14 cellular contexts compared by ENCODE assay signal in the genomic region with DNA sequence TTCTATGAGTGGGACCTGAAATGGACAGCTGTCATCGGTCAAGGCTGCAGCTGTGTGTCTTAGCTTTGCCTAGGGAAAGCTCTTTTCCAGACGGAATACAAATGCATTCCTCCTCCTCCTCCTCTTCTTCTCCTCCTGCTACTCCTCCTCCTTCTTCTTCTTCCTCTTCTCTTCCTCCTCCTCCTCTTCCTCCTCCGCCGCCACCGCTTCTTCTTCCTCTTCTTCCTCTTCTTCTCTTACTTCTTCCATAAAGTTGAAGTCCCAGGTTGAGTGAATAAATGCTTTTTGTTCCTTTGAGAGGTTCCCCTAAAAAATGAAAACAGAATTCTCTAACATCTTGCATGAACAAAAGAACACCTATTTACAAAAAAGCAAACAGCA. TPM values are rescaled to one million over a fixed set of nuclear protein-coding genes. Genes with fewer than 3 reads are reported as not detected.
DNase-seq lines count a peak whose midpoint lies in the region; ATAC-seq, FAIRE-seq and TF ChIP-seq lines count a peak whose summit lies in the region.
"Had no signal": no experiment of that assay in that cellular context is flagged by ENCODE, and none has a peak within 500 bp of the region (broad histone marks: within the 10 kb centered on the region; RNA-seq: fewer than 3 reads in every experiment).

No MANE protein-coding gene starts in this region.

- WGBS in small intestine, 3 donors, result 88 to 95% (median 94%) methylated on average over 5 of the region's 5 CpGs

- no peaks in the 10 kb centered on the region for H3K27me3 Mint-ChIP-seq in activated CD4-positive, alpha-beta T cell treated with anti-CD3 and anti-CD28 coated beads, Interleukin-2, amount 10 ng/mL, durations not matched to agents 7 days and 5 days
- H3K27me3 Mint-ChIP-seq in CD8-positive, alpha-beta memory T cell, result no peaks in the 10 kb centered on the region
- no peaks in the 10 kb centered on the region for H3K27me3 Mint-ChIP-seq in activated T-helper 1 cell treated with anti-CD3 and anti-CD28 coated beads, Interleukin-12 subunit alpha, Interleukin-12 subunit beta, Interleukin-2, Interleukin-4 antibody, amounts not matched to agents 30 ng/mL and 10 ng/mL and 1 ng/mL, durations not matched to agents 14 hours and 24 hours and 36 hours (ENCODE audit: insufficient read depth)
- H3K27me3 Mint-ChIP-seq: IgD-negative memory B cell had no signal

- peak overlapping the region; percentile 92 for H3K27ac Mint-ChIP-seq in activated CD4-positive, alpha-beta T cell treated with anti-CD3 and anti-CD28 coated beads, Interleukin-2, amount 10 ng/mL, durations not matched to agents 7 days and 5 days
- H3K27ac Mint-ChIP-seq in CD8-positive, alpha-beta memory T cell, result peak overlapping the region in 7 of 8 donors; percentile 97 to 100 (median 98)
- peak overlapping the region; percentile 100 for H3K27ac Mint-ChIP-seq in activated T-helper 1 cell treated with anti-CD3 and anti-CD28 coated beads, Interleukin-12 subunit alpha, Interleukin-12 subunit beta, Interleukin-2, Interleukin-4 antibody, amounts not matched to agents 30 ng/mL and 10 ng/mL and 1 ng/mL, durations not matched to agents 14 hours and 24 hours and 36 hours

- H3K9me3 ChIP-seq in CD8-positive, alpha-beta memory T cell (ENCODE audit: low read length), result no peaks in the 10 kb centered on the region
- no peaks in the 10 kb centered on the region for H3K9me3 ChIP-seq in neutrophil
- no peaks in the 10 kb centered on the region for H3K9me3 ChIP-seq in small intestine (ENCODE audit: control insufficient read depth, low read depth)
- H3K9me3 ChIP-seq: upper lobe of right lung had no signal

- H3K4me3 ChIP-seq in CD8-positive, alpha-beta memory T cell (ENCODE audit: low read length), result no peak overlapping the region
- peak overlapping the region in 1 of 2 experiments; percentile 19 for H3K4me3 ChIP-seq in neutrophil (ENCODE audit: low read depth in 1 of 2, low read length in 1 of 2)
- H3K4me3 ChIP-seq in small intestine (ENCODE audit: low read depth in 1 of 2, low read length in 2 of 2), result no peak overlapping the region
- H3K4me3 ChIP-seq: upper lobe of right lung had no signal

- no peak for TF ChIP-seq CTCF in neutrophil (IDR thresholded peaks at IDR 0.05)

- POLR2A ChIA-PET in activated CD4-positive, alpha-beta T cell treated with anti-CD3 and anti-CD28 coated beads, Interleukin-2, amount 10 ng/mL, durations not matched to agents 7 days and 5 days (lab: Charles Lee), result no interaction called here
- POLR2A ChIA-PET in CD8-positive, alpha-beta memory T cell (lab: Charles Lee), result no interaction called here

- peak; percentile 3 for DNase-seq in activated CD4-positive, alpha-beta T cell treated with anti-CD3 and anti-CD28 coated beads, Interleukin-2, amount 10 ng/mL, durations not matched to agents 7 days and 5 days
- DNase-seq in activated CD4-positive, alpha-beta T cell treated with anti-CD3 and anti-CD28 coated beads, Interleukin-2, amount 50 U/mL, for 1 hour, result no peak
- DNase-seq in CD8-positive, alpha-beta memory T cell, result no peak
- no peak for DNase-seq in activated T-helper 1 cell treated with anti-CD3 and anti-CD28 coated beads, Interleukin-12 subunit alpha, Interleukin-12 subunit beta, Interleukin-2, Interleukin-4 antibody, amounts not matched to agents 30 ng/mL and 10 ng/mL and 1 ng/mL, durations not matched to agents 14 hours and 24 hours and 36 hours (ENCODE audit: low spot score)
- DNase-seq in dermis blood vessel endothelial cell (no peak), small intestine (no peak)
- DNase-seq: EL, NCI-H1048, NCI-H82, upper lobe of right lung had no signal

- FAIRE-seq in small intestine (lab: Jason Lieb, UNC), result no peak
- FAIRE-seq: endometrium had no signal

- H3K27ac ChIP-seq in CD8-positive, alpha-beta memory T cell (ENCODE audit: low read depth, low read length), result no peak overlapping the region
- H3K27ac ChIP-seq in neutrophil, result peak overlapping the region; percentile 74
- H3K27ac ChIP-seq in small intestine (ENCODE audit: low read depth in 1 of 2, low read length in 1 of 2), result no peak overlapping the region
- H3K27ac ChIP-seq: upper lobe of right lung had no signal

- H3K36me3 Mint-ChIP-seq in activated CD4-positive, alpha-beta T cell treated with anti-CD3 and anti-CD28 coated beads, Interleukin-2, amount 10 ng/mL, durations not matched to agents 7 days and 5 days (ENCODE audit: low read depth), result peaks cover 5% of the 10 kb centered on the region
- peaks cover 0 to 2% (median 0%) of the 10 kb centered on the region in 3 donors for H3K36me3 Mint-ChIP-seq in CD8-positive, alpha-beta memory T cell
- H3K36me3 Mint-ChIP-seq in activated T-helper 1 cell treated with anti-CD3 and anti-CD28 coated beads, Interleukin-12 subunit alpha, Interleukin-12 subunit beta, Interleukin-2, Interleukin-4 antibody, amounts not matched to agents 30 ng/mL and 10 ng/mL and 1 ng/mL, durations not matched to agents 14 hours and 24 hours and 36 hours (ENCODE audit: low read depth), result peaks cover 23% of the 10 kb centered on the region

- H3K4me1 ChIP-seq in CD8-positive, alpha-beta memory T cell (ENCODE audit: insufficient read depth, low read length), result peaks cover 35% of the 10 kb centered on the region
- peaks cover 47 to 56% of the 10 kb centered on the region in 2 experiments for H3K4me1 ChIP-seq in neutrophil (ENCODE audit: control insufficient read depth in 1 of 2, insufficient read depth in 1 of 2, low read depth in 1 of 2, low read length in 1 of 2)
- no peaks in the 10 kb centered on the region for H3K4me1 ChIP-seq in small intestine (ENCODE audit: control insufficient read depth in 2 of 2, insufficient read depth in 1 of 2, low read depth in 1 of 2, low read length in 1 of 2)

- no peaks in the 10 kb centered on the region for H3K36me3 ChIP-seq in CD8-positive, alpha-beta memory T cell (ENCODE audit: insufficient read depth, low read length)
- H3K36me3 ChIP-seq in neutrophil (no peaks in the 10 kb centered on the region), small intestine (ENCODE audit: control insufficient read depth in 2 of 2, insufficient read depth in 2 of 2, low read length in 2 of 2) (no peaks in the 10 kb centered on the region)
- H3K36me3 ChIP-seq: upper lobe of right lung had no signal

- H3K27me3 ChIP-seq in CD8-positive, alpha-beta memory T cell (ENCODE audit: insufficient read depth, low read length, poor library complexity, severe bottlenecking), result no peaks in the 10 kb centered on the region
- H3K27me3 ChIP-seq in neutrophil, result no peaks in the 10 kb centered on the region
- no peaks in the 10 kb centered on the region for H3K27me3 ChIP-seq in small intestine (ENCODE audit: control insufficient read depth in 2 of 2, insufficient read depth in 2 of 2, low read length in 2 of 2)
- H3K27me3 ChIP-seq: upper lobe of right lung had no signal

- no peak overlapping the region for H3K4me3 Mint-ChIP-seq in activated CD4-positive, alpha-beta T cell treated with anti-CD3 and anti-CD28 coated beads, Interleukin-2, amount 10 ng/mL, durations not matched to agents 7 days and 5 days
- H3K4me3 Mint-ChIP-seq in CD8-positive, alpha-beta memory T cell, result peak overlapping the region in 1 of 7 donors; percentile 8
- peak overlapping the region; percentile 48 for H3K4me3 Mint-ChIP-seq in activated T-helper 1 cell treated with anti-CD3 and anti-CD28 coated beads, Interleukin-12 subunit alpha, Interleukin-12 subunit beta, Interleukin-2, Interleukin-4 antibody, amounts not matched to agents 30 ng/mL and 10 ng/mL and 1 ng/mL, durations not matched to agents 14 hours and 24 hours and 36 hours

- intact Hi-C loops in activated T-helper 1 cell treated with anti-CD3 and anti-CD28 coated beads, Interleukin-12 subunit alpha, Interleukin-12 subunit beta, Interleukin-2, Interleukin-4 antibody, amounts not matched to agents 30 ng/mL and 10 ng/mL and 1 ng/mL, durations not matched to agents 14 hours and 24 hours and 36 hours (cut with micrococcal nuclease), result loop anchor here (5.0 to 10.0 kb wide), 5 partner anchors 69 to 898 kb away; no protein-coding TSS in a partner anchor

- H3K4me1 Mint-ChIP-seq in activated CD4-positive, alpha-beta T cell treated with anti-CD3 and anti-CD28 coated beads, Interleukin-2, amount 10 ng/mL, durations not matched to agents 7 days and 5 days, result peaks cover 62% of the 10 kb centered on the region
- H3K4me1 Mint-ChIP-seq in CD8-positive, alpha-beta memory T cell, result peaks cover 37 to 67% (median 53%) of the 10 kb centered on the region in 3 donors
- H3K4me1 Mint-ChIP-seq in activated T-helper 1 cell treated with anti-CD3 and anti-CD28 coated beads, Interleukin-12 subunit alpha, Interleukin-12 subunit beta, Interleukin-2, Interleukin-4 antibody, amounts not matched to agents 30 ng/mL and 10 ng/mL and 1 ng/mL, durations not matched to agents 14 hours and 24 hours and 36 hours (ENCODE audit: low read depth), result peaks cover 76% of the 10 kb centered on the region

- H3K9me3 Mint-ChIP-seq in activated CD4-positive, alpha-beta T cell treated with anti-CD3 and anti-CD28 coated beads, Interleukin-2, amount 10 ng/mL, durations not matched to agents 7 days and 5 days, result no peaks in the 10 kb centered on the region
- no peaks in the 10 kb centered on the region for H3K9me3 Mint-ChIP-seq in CD8-positive, alpha-beta memory T cell
- peaks cover 10% of the 10 kb centered on the region for H3K9me3 Mint-ChIP-seq in activated T-helper 1 cell treated with anti-CD3 and anti-CD28 coated beads, Interleukin-12 subunit alpha, Interleukin-12 subunit beta, Interleukin-2, Interleukin-4 antibody, amounts not matched to agents 30 ng/mL and 10 ng/mL and 1 ng/mL, durations not matched to agents 14 hours and 24 hours and 36 hours

- ATAC-seq in GM19463 (IDR thresholded peaks at IDR 0.05; ENCODE audit: unreplicated experiment), result no peak
- ATAC-seq: upper lobe of right lung had no signal

- CTCF ChIA-PET in activated CD4-positive, alpha-beta T cell treated with anti-CD3 and anti-CD28 coated beads, Interleukin-2, amount 10 ng/mL, durations not matched to agents 7 days and 5 days (lab: Charles Lee), result interaction anchor here (1.2 to 1.7 kb wide), 3 partner anchors 19 to 26 kb away, joined by 3 to 5 read pairs (median 5); no protein-coding TSS in a partner anchor
- CTCF ChIA-PET in CD8-positive, alpha-beta memory T cell (lab: Charles Lee), result no interaction called here

RNA-seq across cellular contexts. Expression of a gene that starts 28.7 kb away (rescaled TPM):
- 100 to 1,000 TPM; 155 to 167 TPM for total RNA-seq in activated CD4-positive, alpha-beta T cell treated with anti-CD3 and anti-CD28 coated beads, Interleukin-2, amount 10 ng/mL, durations not matched to agents 7 days and 5 days
- total RNA-seq in CD8-positive, alpha-beta memory T cell, result 100 to 1,000 TPM; 187 to 192 TPM
- 883 TPM for polyA plus RNA-seq in CD8-positive, alpha-beta memory T cell
- 110 and 113 TPM in 2 replicates for total RNA-seq in activated T-helper 1 cell treated with anti-CD3 and anti-CD28 coated beads, Interleukin-12 subunit alpha, Interleukin-12 subunit beta, Interleukin-2, Interleukin-4 antibody, amounts not matched to agents 30 ng/mL and 10 ng/mL and 1 ng/mL, durations not matched to agents 14 hours and 24 hours and 36 hours
- 101 and 205 TPM in 2 replicates for total RNA-seq in dermis blood vessel endothelial cell
- 10 to 100 TPM; 47.3 to 97.7 (median 63.0) TPM for polyA plus RNA-seq in small intestine
